Comparison of ENCODE assay signal across 22 cellular contexts in the genomic region with DNA sequence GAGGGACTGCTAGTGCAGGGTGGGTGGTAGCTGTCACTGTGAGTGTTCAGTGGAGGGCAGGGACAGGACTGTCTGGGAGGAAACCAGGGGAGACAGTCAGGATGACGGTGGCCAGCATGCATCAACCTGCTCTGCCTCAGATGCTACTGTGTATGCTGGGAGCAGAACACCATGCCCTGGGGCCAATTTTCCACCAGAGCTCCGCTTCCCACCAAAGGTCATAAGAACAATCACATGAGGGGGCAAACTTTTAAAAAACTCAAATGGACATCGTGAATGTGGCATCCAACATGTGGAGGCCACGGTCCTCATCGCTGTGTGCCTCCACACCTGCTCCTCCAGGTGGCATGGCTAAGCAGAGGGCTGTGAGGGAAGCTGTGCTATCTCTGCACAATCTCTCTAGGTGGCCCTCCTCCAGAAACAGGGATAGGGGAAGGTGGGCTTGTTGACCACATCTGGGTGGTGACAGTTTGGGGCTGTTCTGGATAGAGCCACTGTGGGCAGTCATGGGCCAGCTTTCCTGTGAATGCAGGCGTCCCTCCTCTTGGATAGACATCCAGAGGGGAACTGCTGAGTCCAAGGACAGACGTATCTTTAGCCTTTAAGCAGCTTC.
"Had no signal": no experiment of that assay in that cellular context is flagged by ENCODE, and none has a peak within 500 bp of the region (broad histone marks: within the 10 kb centered on the region; RNA-seq: fewer than 3 reads in every experiment).

No MANE protein-coding gene starts in this region.

- H3K4me1 ChIP-seq: SJSA1 had no signal

- H3K27ac ChIP-seq: HL-60, SJSA1, SK-N-MC had no signal

- H3K4me3 ChIP-seq: MG63, SJSA1, SK-N-MC had no signal

- H3K27me3 ChIP-seq: MG63, SJSA1 had no signal

- H3K9me3 ChIP-seq: MG63 had no signal

- DNase-seq: Karpas-422, KBM-7, MG63, NCI-H1092, NCI-H1105 treated with DMSO at 0.1 percent for 48 hours, NCI-H1417 treated with DMSO at 0.1 percent for 48 hours, NCI-H146, NCI-H1694 treated with DMSO at 0.1 percent for 48 hours, NCI-H1930, NCI-H2081, NCI-H2107, NCI-H2227 treated with DMSO at 0.1 percent for 48 hours, NCI-H524, NCI-H526 treated with DMSO at 0.1 percent for 48 hours, NCI-H748 treated with DMSO at 0.1 percent for 48 hours, Right ventricle myocardium superior, RPMI8226, SIG-M5, SW 1271 had no signal

- H3K36me3 ChIP-seq: MG63, SJSA1 had no signal
